In genomic region chr2:72139471-72139870, GRCh38 we compare ENCODE assay signal across 27 cellular contexts. TPM values are rescaled to one million over a fixed set of nuclear protein-coding genes. Genes with fewer than 3 reads are reported as not detected.
DNase-seq lines count a peak whose midpoint lies in the region; ATAC-seq and TF ChIP-seq lines count a peak whose summit lies in the region.
"Had no signal": no experiment of that assay in that cellular context is flagged by ENCODE, and none has a peak within 500 bp of the region (broad histone marks: within the 10 kb centered on the region; RNA-seq: fewer than 3 reads in every experiment).

No MANE protein-coding gene starts in this region.

- no peaks in the 10 kb centered on the region for H3K36me3 ChIP-seq in left ventricle myocardium inferior
- H3K36me3 ChIP-seq in upper lobe of right lung, result no peaks in the 10 kb centered on the region
- H3K36me3 ChIP-seq: BE2C, heart right ventricle, neural progenitor cell, stomach had no signal

- H3K27me3 ChIP-seq in left ventricle myocardium inferior (ENCODE audit: low read depth) (peaks cover 7% of the 10 kb centered on the region), upper lobe of right lung (peaks cover 23% of the 10 kb centered on the region)

- H3K4me3 ChIP-seq in left ventricle myocardium inferior (no peak overlapping the region), coronary artery (no peak overlapping the region), upper lobe of right lung (no peak overlapping the region)
- H3K4me3 ChIP-seq: heart right ventricle, neural progenitor cell had no signal

- no peak for ATAC-seq in upper lobe of right lung
- ATAC-seq in HG03342 (IDR thresholded peaks at IDR 0.05; ENCODE audit: unreplicated experiment), result no peak
- ATAC-seq: activated CD4-positive, alpha-beta T cell treated with anti-CD3 and anti-CD28 coated beads for 36 hours; activated CD8-positive, alpha-beta T cell treated with anti-CD3 and anti-CD28 coated beads, Interleukin-2, amount 10 ng/mL, durations not matched to agents 7 days and 5 days; effector memory CD8-positive, alpha-beta T cell; esophagus mucosa; foreskin keratinocyte had no signal

- TF ChIP-seq CTCF in left ventricle myocardium inferior (IDR thresholded peaks at IDR 0.05; ENCODE audit: borderline replicate concordance), result no peak
- no peak for TF ChIP-seq CTCF in coronary artery (IDR thresholded peaks at IDR 0.05)
- no peak for TF ChIP-seq CTCF in upper lobe of right lung (IDR thresholded peaks at IDR 0.05)

- H3K4me1 ChIP-seq in left ventricle myocardium inferior (peaks cover 49% of the 10 kb centered on the region), upper lobe of right lung (peaks cover 22% of the 10 kb centered on the region)
- H3K4me1 ChIP-seq: BE2C, foreskin keratinocyte had no signal

- H3K27ac ChIP-seq in left ventricle myocardium inferior (replicated peaks) (no peak overlapping the region), coronary artery (peak overlapping the region; percentile 72 to 88), upper lobe of right lung (no peak overlapping the region)
- H3K27ac ChIP-seq: foreskin keratinocyte, heart right ventricle, neural progenitor cell, stomach had no signal

- intact Hi-C loops in cardiac septum (cut with DNase I) (loop anchor here (5.0 kb wide), 1 partner anchor 217 kb away; no protein-coding TSS in a partner anchor), left ventricle myocardium inferior (cut with micrococcal nuclease) (no loop called here), posterior vena cava (cut with DNase I) (no loop called here), upper lobe of right lung (cut with DNase I) (no loop called here)

- H3K9me3 ChIP-seq in left ventricle myocardium inferior (replicated peaks) (no peaks in the 10 kb centered on the region), upper lobe of right lung (no peaks in the 10 kb centered on the region)
- H3K9me3 ChIP-seq: BE2C, heart right ventricle, stomach had no signal

- peak; percentile 62 for DNase-seq in cardiac septum (ENCODE audit: low spot score)
- DNase-seq in left ventricle myocardium inferior, result no peak
- DNase-seq in coronary artery (ENCODE audit: low spot score), result no peak
- peak; percentile 47 for DNase-seq in posterior vena cava (ENCODE audit: low spot score)
- DNase-seq in upper lobe of right lung, result peak; percentile 56
- DNase-seq in T-helper 9 cell, result no peak
- DNase-seq in SHP77 (lab: John Stamatoyannopoulos, UW), result no peak
- DNase-seq: ACHN; activated CD4-positive, alpha-beta T cell treated with anti-CD3 and anti-CD28 coated beads for 36 hours; activated CD8-positive, alpha-beta T cell treated with anti-CD3 and anti-CD28 coated beads, Interleukin-2, amount 10 ng/mL, durations not matched to agents 7 days and 5 days; activated naive CD4-positive, alpha-beta T cell; BE2C; DMS153; effector memory CD8-positive, alpha-beta T cell; foreskin keratinocyte; heart right ventricle; NCI-H1417; NCI-H2029 treated with DMSO at 0.1 percent for 48 hours; NCI-H2227 treated with DMSO at 0.1 percent for 48 hours; NCI-H526 treated with DMSO at 0.1 percent for 48 hours; small intestine; stimulated activated CD4-positive, alpha-beta T cell treated with anti-CD3 and anti-CD28 coated beads, Interleukin-1b, Interleukin-23, amount 100 ng/mL, for 48 hours; stomach had no signal

RNA-seq across cellular contexts. Expression of gene CYP26B1, which starts 8.2 kb away (rescaled TPM):
- total RNA-seq in cardiac septum, result 7.0 TPM
- total RNA-seq in left ventricle myocardium inferior, result 1.5 TPM
- total RNA-seq in posterior vena cava, result 1 to 10 TPM; 5.0 to 5.1 TPM
- total RNA-seq in upper lobe of right lung, result 3.8 TPM
- total RNA-seq: activated CD4-positive, alpha-beta T cell treated with anti-CD3 and anti-CD28 coated beads for 36 hours; activated CD8-positive, alpha-beta T cell treated with anti-CD3 and anti-CD28 coated beads, Interleukin-2, amount 10 ng/mL, durations not matched to agents 7 days and 5 days; G401 had no signal

Comparison
In these comparisons a context has a peak if more than half of its experiments do, and no peak if none do; other contexts are left out.
1. DNase-seq: peak in cardiac septum (single experiment), posterior vena cava (single experiment) and upper lobe of right lung (single experiment); none in left ventricle myocardium inferior (single experiment), coronary artery (single experiment), T-helper 9 cell (single experiment) and SHP77 (0 of 2).
2. H3K27ac ChIP-seq: peak in coronary artery (2 of 2); none in left ventricle myocardium inferior (single experiment) and upper lobe of right lung (single experiment).